5 cellular contexts compared by ENCODE assay signal in genomic region chr2:135498588-135498987, GRCh38. TPM values are rescaled to one million over a fixed set of nuclear protein-coding genes. Genes with fewer than 3 reads are reported as not detected.
A peak's percentile ranks its signal among the peaks of the same experiment; 100 is the strongest.
DNase-seq lines count a peak whose midpoint lies in the region; ATAC-seq, FAIRE-seq and TF ChIP-seq lines count a peak whose summit lies in the region.
"Not testable (repeated sequence)": the region's sequence is repeated elsewhere in the genome, so short reads cannot be mapped to it uniquely, and the experiment has no call there.

No MANE protein-coding gene starts in this region.

- CTCF ChIA-PET in HEK293 (lab: Yijun Ruan, JAX); GM12878 (lab: Yijun Ruan, JAX): not testable (repeated sequence)

- ATAC-seq in GM12878 = not testable (repeated sequence)

- FAIRE-seq in GM12878 (lab: Jason Lieb, UNC) = not testable (repeated sequence)

- TF ChIP-seq RAD21 in GM12878 (IDR thresholded peaks at IDR 0.05; ENCODE audit: insufficient read depth, low read depth, low read length) = not testable (repeated sequence)

- not testable (repeated sequence) for H3K79me2 ChIP-seq in GM23248 (ENCODE audit: insufficient read depth); GM12878 (ENCODE audit: control insufficient read depth, insufficient read depth, low read length)

- H3K9me2 ChIP-seq in GM23248 (ENCODE audit: insufficient read depth) = not testable (repeated sequence)

- SMC1A ChIA-PET in GM12878 (lab: Charles Lee; ENCODE audit: uncharacterized antibody, unreplicated experiment) = not testable (repeated sequence)

- not testable (repeated sequence) for H3K9me3 ChIP-seq in GM23248 (ENCODE audit: low read depth); HEK293 (ENCODE audit: control insufficient read depth, insufficient read depth, low read depth, low read length); GM12878 (replicated peaks; ENCODE audit: control insufficient read depth, insufficient read depth, low read length)

- H3K4me1 ChIP-seq in GM23248 (ENCODE audit: insufficient read depth); HEK293 (ENCODE audit: control insufficient read depth, insufficient read depth, low read length); GM12878 (ENCODE audit: control insufficient read depth, insufficient read depth, low read length): not testable (repeated sequence)

- not testable (repeated sequence) for BruUV-seq in GM12878 (replicated peaks; lab: Mats Ljungman, UMichigan)

- TF ChIP-seq POLR2A in GM12878 (IDR thresholded peaks at IDR 0.05; ENCODE audit: low read depth, low read length); erythroblast (IDR thresholded peaks at IDR 0.05; ENCODE audit: low read length): not testable (repeated sequence)

- not testable (repeated sequence) for H2AFZ ChIP-seq in GM23248; GM12878 (ENCODE audit: control insufficient read depth, low read depth, low read length)

- DNase-seq in GM23248 = peak; percentile 2
- DNase-seq in OCI-M1 (lab: John Stamatoyannopoulos, UW) = peak; percentile 1
- DNase-seq in GM12878 (ENCODE audit: low read depth, low spot score) = not testable (repeated sequence)
- DNase-seq in erythroblast (lab: John Stamatoyannopoulos, UW) = peak; percentile 6 to 8

- WGBS in GM23248 (ENCODE audit: low coverage in 1 of 2, low lambda C conversion rate in 2 of 2, missing lambda C conversion rate in 2 of 2), 2 experiments = 95 to 96% methylated on average over 7 of the region's 7 CpGs
- WGBS in GM12878 (ENCODE audit: insufficient coverage, insufficient replicate concordance, low lambda C conversion rate, missing lambda C conversion rate) = 88% methylated on average over 7 of the region's 7 CpGs

- in situ Hi-C loops in GM23248 (cut with MboI); GM12878 (cut with MboI): not testable (repeated sequence)

- RAD21 ChIA-PET in GM12878 (lab: Charles Lee; ENCODE audit: unreplicated experiment) = not testable (repeated sequence)

- not testable (repeated sequence) for H3F3A ChIP-seq in GM23248 (ENCODE audit: insufficient read depth)

- POLR2A ChIA-PET in HEK293 (lab: Yijun Ruan, JAX); GM12878 (lab: Charles Lee): not testable (repeated sequence)

- not testable (repeated sequence) for TF ChIP-seq EP300 in GM12878 (IDR thresholded peaks at IDR 0.05; ENCODE audit: borderline replicate concordance in 1 of 2, control insufficient read depth in 1 of 2, low read depth in 2 of 2, low read length in 2 of 2)

- not testable (repeated sequence) for H3K27me3 ChIP-seq in GM23248 (replicated peaks; ENCODE audit: insufficient read depth); GM12878 (replicated peaks in 1 of 2; ENCODE audit: control insufficient read depth in 2 of 2, insufficient read depth in 2 of 2, low read length in 1 of 2)

- not testable (repeated sequence) for H3K4me2 ChIP-seq in GM23248 (ENCODE audit: unreplicated experiment); GM12878 (ENCODE audit: control insufficient read depth, insufficient read depth)

- TF ChIP-seq CTCF in HEK293 (tag by site-specific recombination; IDR thresholded peaks at IDR 0.05); GM12878 (IDR thresholded peaks at IDR 0.05 in 2 of 3, conservative IDR thresholded peaks at IDR 0.05 in 1 of 3; ENCODE audit: control insufficient read depth in 2 of 3, extremely low read depth in 1 of 3, insufficient read depth in 1 of 3, low read depth in 3 of 3, low read length in 3 of 3): not testable (repeated sequence)

- intact Hi-C loops in GM12878 (cut with micrococcal nuclease; ENCODE audit: unreplicated experiment) = not testable (repeated sequence)

- H3K27ac ChIP-seq in GM23248; HEK293 (ENCODE audit: extremely low read depth, low read depth, low read length); GM12878 (ENCODE audit: control insufficient read depth, insufficient read depth): not testable (repeated sequence)

- not testable (repeated sequence) for H4K20me1 ChIP-seq in GM23248 (ENCODE audit: insufficient read depth); GM12878 (ENCODE audit: control insufficient read depth, insufficient read depth)

- H3K9ac ChIP-seq in GM23248; GM12878 (ENCODE audit: control insufficient read depth, insufficient read depth, low read length): not testable (repeated sequence)

- not testable (repeated sequence) for H3K4me3 ChIP-seq in GM23248; HEK293 (ENCODE audit: low read depth, low read length); GM12878

- not testable (repeated sequence) for H3K36me3 ChIP-seq in GM23248 (ENCODE audit: low read depth); HEK293 (ENCODE audit: control insufficient read depth in 2 of 2, insufficient read depth in 1 of 2, low read length in 2 of 2); GM12878 (ENCODE audit: control insufficient read depth in 2 of 2, insufficient read depth in 2 of 2, low read length in 1 of 2)

TF ChIP-seq in HEK293, 187 proteins besides CTCF, POLR2A, EP300 and RAD21:
- peak; percentile 50 for TF ChIP-seq SETDB1 (IDR thresholded peaks at IDR 0.05; ENCODE audit: insufficient read length, low read length)

TF ChIP-seq in GM12878, 131 proteins besides CTCF, POLR2A, EP300 and RAD21 (continues in another document):
- TF ChIP-seq CBX5 (IDR thresholded peaks at IDR 0.05; ENCODE audit: low read depth) (peak; percentile 75; the same call in 1 of the 2 replicates), KLF5 (IDR thresholded peaks at IDR 0.05; ENCODE audit: partially characterized antibody) (peak; percentile 51), SKIL (IDR thresholded peaks at IDR 0.05; ENCODE audit: low read depth, poor library complexity, severe bottlenecking) (peak; percentile 43)

RNA-seq across cellular contexts. Expression of gene ZRANB3, which starts 32.4 kb away (rescaled TPM):
- 5.8 and 6.4 TPM in 2 replicates for total RNA-seq in GM23248 (2014; rRNA removed; shearing (Covaris generic))
- polyA plus RNA-seq in GM23248 (2016; fragmentation: Nextera tagmentation; extraction: Ambion mirVana) (5.7 TPM in 2 replicates), GM12878 (2011; rRNA removed) (9.6 and 15.0 TPM in 2 replicates), GM12878 (2014; fragmentation: Illumina TruSeq; extraction: Trizol) (8.2 and 9.7 TPM in 2 replicates), GM12878 (2014; fragmentation: Nextera tagmentation; extraction: Ambion mirVana) (1 to 10 TPM; 5.6 to 5.8 TPM), GM12878 (2014; rRNA removed) (4.8 and 6.6 TPM in 2 replicates), GM12878 (2016; fragmentation: Nextera tagmentation; extraction: Ambion mirVana) (10 to 100 TPM; 10.3 to 11.0 TPM)
- 47.5 and 50.1 TPM in 2 replicates for total RNA-seq in GM12878 (2013; cell fraction: nucleolus; rRNA removed)
- total RNA-seq in GM12878 (2014; rRNA removed) (8.1 and 10.2 TPM in 2 replicates), GM12878 (2014; rRNA removed; fragmentation: Illumina TruSeq; extraction: Trizol) (11.4 and 11.8 TPM in 2 replicates), GM12878 (2021) (10.5 and 11.0 TPM in 2 replicates)
- polyA plus RNA-seq in GM12878 (2011; ENCODE audit: low read depth) = 4.2 TPM
- polyA plus RNA-seq in GM12878 (2011; cell fraction: cytosol; rRNA removed) = 4.8 and 5.6 TPM in 2 replicates
- 4.1 and 5.1 TPM in 2 replicates for polyA plus RNA-seq in GM12878 (2011; cell fraction: nucleus; rRNA removed)
- 3.1 and 4.1 TPM in 2 replicates for polyA plus RNA-seq in GM12878 (2012)
- polyA minus RNA-seq in GM12878 (2011; rRNA and poly(A)+ RNA removed) = 16.1 and 18.8 TPM in 2 replicates
- polyA minus RNA-seq in GM12878 (2011; cell fraction: cytosol; rRNA and poly(A)+ RNA removed) = 4.0 and 5.2 TPM in 2 replicates
- 8.1 and 10.9 TPM in 2 replicates for polyA minus RNA-seq in GM12878 (2011; cell fraction: nucleus; rRNA and poly(A)+ RNA removed)

RNA-seq across cellular contexts. Expression of gene R3HDM1, which starts 32.7 kb away (rescaled TPM):
- 7.6 and 9.2 TPM in 2 replicates for total RNA-seq in GM23248 (2014; rRNA removed; shearing (Covaris generic))
- polyA plus RNA-seq in GM23248 (2016; fragmentation: Nextera tagmentation; extraction: Ambion mirVana) = 16.2 and 18.9 TPM in 2 replicates
- 121 and 130 TPM in 2 replicates for total RNA-seq in GM12878 (2013; cell fraction: nucleolus; rRNA removed)
- total RNA-seq in GM12878 (2014; rRNA removed) = 17.8 and 20.9 TPM in 2 replicates
- 32.3 and 33.5 TPM in 2 replicates for total RNA-seq in GM12878 (2014; rRNA removed; fragmentation: Illumina TruSeq; extraction: Trizol)
- total RNA-seq in GM12878 (2021) = 55.2 and 55.5 TPM in 2 replicates
- 26.7 TPM for polyA plus RNA-seq in GM12878 (2011; ENCODE audit: low read depth)
- 46.3 and 77.4 TPM in 2 replicates for polyA plus RNA-seq in GM12878 (2011; rRNA removed)
- polyA plus RNA-seq in GM12878 (2011; cell fraction: cytosol; rRNA removed) = 71.4 and 79.2 TPM in 2 replicates
- polyA plus RNA-seq in GM12878 (2011; cell fraction: nucleus; rRNA removed) = 39.0 and 43.8 TPM in 2 replicates
- polyA plus RNA-seq in GM12878 (2012) = 31.1 and 33.8 TPM in 2 replicates
- polyA plus RNA-seq in GM12878 (2014; fragmentation: Illumina TruSeq; extraction: Trizol) = 89.6 and 94.9 TPM in 2 replicates
- polyA plus RNA-seq in GM12878 (2014; fragmentation: Nextera tagmentation; extraction: Ambion mirVana) = 10 to 100 TPM; 16.8 to 16.9 TPM
- 44.7 and 45.9 TPM in 2 replicates for polyA plus RNA-seq in GM12878 (2014; rRNA removed)
- polyA plus RNA-seq in GM12878 (2016; fragmentation: Nextera tagmentation; extraction: Ambion mirVana) = 10 to 100 TPM; 50.6 to 52.5 TPM
- 58.2 and 65.4 TPM in 2 replicates for polyA minus RNA-seq in GM12878 (2011; rRNA and poly(A)+ RNA removed)
- 21.9 and 24.7 TPM in 2 replicates for polyA minus RNA-seq in GM12878 (2011; cell fraction: cytosol; rRNA and poly(A)+ RNA removed)
- polyA minus RNA-seq in GM12878 (2011; cell fraction: nucleus; rRNA and poly(A)+ RNA removed) = 34.8 and 90.6 TPM in 2 replicates
